Comparison of ENCODE assay signal across 18 cellular contexts in the genomic region with DNA sequence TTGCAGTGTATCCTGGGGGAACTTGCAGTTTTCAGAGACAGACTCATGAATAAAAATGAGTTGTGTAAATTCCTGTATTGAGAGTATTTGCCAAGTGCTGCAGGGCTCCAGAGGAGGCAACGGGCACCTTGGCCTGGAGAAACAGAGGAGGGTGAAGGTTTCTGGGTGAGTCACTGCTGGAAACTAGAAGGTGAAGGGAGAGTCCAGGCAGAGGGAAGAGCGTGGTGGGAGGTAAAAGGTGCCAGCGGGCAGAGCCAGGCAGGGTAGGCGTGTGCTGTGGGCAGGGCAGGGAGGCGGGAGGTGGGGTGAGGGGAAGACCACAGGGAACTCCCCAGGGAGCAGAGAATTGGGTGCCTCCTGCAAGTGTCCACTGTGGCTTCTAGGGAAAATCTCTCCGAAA.
DNase-seq lines count a peak whose midpoint lies in the region; ATAC-seq and TF ChIP-seq lines count a peak whose summit lies in the region.
"Had no signal": no experiment of that assay in that cellular context is flagged by ENCODE, and none has a peak within 500 bp of the region (broad histone marks: within the 10 kb centered on the region; RNA-seq: fewer than 3 reads in every experiment).

No MANE protein-coding gene starts in this region.

- H3K9me3 ChIP-seq in right cardiac atrium (ENCODE audit: control insufficient read depth, low read length) (no peaks in the 10 kb centered on the region), adrenal gland (replicated peaks in 1 of 3) (no peaks in the 10 kb centered on the region)
- H3K9me3 ChIP-seq: BE2C, tibial artery had no signal

- TF ChIP-seq POLR2A in adrenal gland (IDR thresholded peaks at IDR 0.05) = no peak

- DNase-seq in right cardiac atrium (no peak), Right ventricle myocardium superior (no peak), adrenal gland (peak in 5 of 7 donors; percentile 46 to 74 (median 56)), kidney glomerular epithelial cell (lab: John Stamatoyannopoulos, UW) (peak; percentile 63), OCI-M1 (lab: John Stamatoyannopoulos, UW) (no peak), KG1 (lab: John Stamatoyannopoulos, UW) (no peak)
- DNase-seq: 8988T; activated CD4-positive, alpha-beta T cell treated with anti-CD3 and anti-CD28 coated beads for 1 hour; BE2C; cortex of kidney; NCI-H1694 treated with DMSO at 0.1 percent for 48 hours; NCI-H774; occipital lobe; stimulated activated naive B cell treated with anti-CD40 and anti-IgM and Interleukin-4, amounts not matched to agents 10 μg/mL and 1 μg/mL and 100 μg/mL, for 72 hours had no signal

- TF ChIP-seq CTCF in adrenal gland (IDR thresholded peaks at IDR 0.05) = no peak

- H3K36me3 ChIP-seq in adrenal gland (replicated peaks in 1 of 2) = no peaks in the 10 kb centered on the region
- H3K36me3 ChIP-seq: BE2C, tibial artery had no signal

- 75% methylated on average over 6 of the region's 6 CpGs for WGBS in right cardiac atrium
- WGBS in adrenal gland, 4 donors = 51 to 66% (median 55%) methylated on average over 6 of the region's 6 CpGs

- H3K27ac ChIP-seq in right cardiac atrium (ENCODE audit: low read length) (peak overlapping the region; percentile 39), adrenal gland (no peak overlapping the region)
- H3K27ac ChIP-seq: tibial artery had no signal

- H3K4me1 ChIP-seq in right cardiac atrium (ENCODE audit: control insufficient read depth, insufficient read depth, low read length) (peaks cover 27% of the 10 kb centered on the region), adrenal gland (replicated peaks in 1 of 2) (peaks cover 0 to 20% of the 10 kb centered on the region in 2 donors)

- ATAC-seq in right cardiac atrium (peak in 1 of 2 donors; percentile 29), Right ventricle myocardium superior (ENCODE audit: poor library complexity) (no peak), GM19328 (IDR thresholded peaks at IDR 0.05; ENCODE audit: unreplicated experiment) (no peak), HG03565 (IDR thresholded peaks at IDR 0.05; ENCODE audit: unreplicated experiment) (no peak)
- ATAC-seq: sciatic nerve; stimulated activated naive B cell treated with anti-CD40 and anti-IgM and Interleukin-4, amounts not matched to agents 10 μg/mL and 1 μg/mL and 100 μg/mL, for 72 hours had no signal

- intact Hi-C loops in right cardiac atrium (cut with DNase I) (loop anchor here in 3 of 4 donors (10.0 kb wide), 3 partner anchors 50 to 100 kb away; no protein-coding TSS in a partner anchor), Right ventricle myocardium superior (cut with DNase I) (no loop called here), adrenal gland (cut with DNase I) (no loop called here)

- no peaks in the 10 kb centered on the region for H3K27me3 ChIP-seq in right cardiac atrium (ENCODE audit: control insufficient read depth, insufficient read depth)
- no peaks in the 10 kb centered on the region for H3K27me3 ChIP-seq in adrenal gland
- H3K27me3 ChIP-seq: BE2C, tibial artery had no signal

- no peak overlapping the region for H3K4me3 ChIP-seq in right cardiac atrium (ENCODE audit: low read length)
- H3K4me3 ChIP-seq in adrenal gland = no peak overlapping the region
- H3K4me3 ChIP-seq: tibial artery had no signal

Comparison
In these comparisons a context has a peak if more than half of its experiments do, and no peak if none do; other contexts are left out.
1. intact Hi-C loops: an anchor here in right cardiac atrium (10.0 kb wide); none called in Right ventricle myocardium superior and adrenal gland.
2. DNase-seq: peak in adrenal gland (5 of 7) and kidney glomerular epithelial cell (single experiment); none in right cardiac atrium (0 of 3), Right ventricle myocardium superior (single experiment), OCI-M1 (single experiment) and KG1 (single experiment).